8 cellular contexts compared by ENCODE assay signal in the genomic region with DNA sequence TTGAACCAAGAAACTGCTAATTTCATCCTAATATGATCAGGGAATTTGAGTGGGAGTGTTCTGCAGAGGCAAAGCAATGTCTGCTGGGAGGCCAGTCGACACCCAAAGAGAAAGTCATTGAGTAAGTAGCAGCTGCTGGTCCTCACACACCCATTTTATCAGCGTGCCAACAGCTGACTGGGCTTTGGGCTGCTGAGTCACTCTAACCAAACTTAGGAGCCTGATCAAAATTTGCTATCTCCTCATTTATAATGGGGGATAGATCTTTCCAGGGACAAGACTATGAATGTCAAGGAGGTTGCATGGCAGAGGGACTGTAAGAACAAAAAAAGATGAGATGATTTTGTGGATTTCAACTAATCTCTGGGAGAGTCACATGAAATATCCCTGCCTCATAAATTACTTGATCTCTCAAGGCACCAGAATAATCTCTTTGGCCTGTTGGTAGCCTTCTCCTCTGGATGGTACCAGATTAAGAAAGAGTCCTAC. TPM values are rescaled to one million over a fixed set of nuclear protein-coding genes. Genes with fewer than 3 reads are reported as not detected.
DNase-seq lines count a peak whose midpoint lies in the region; ATAC-seq and TF ChIP-seq lines count a peak whose summit lies in the region.

No MANE protein-coding gene starts in this region.

- ATAC-seq in HG02571 (IDR thresholded peaks at IDR 0.05; ENCODE audit: unreplicated experiment): no peak

- peak in 1 of 5 donors; percentile 17 for DNase-seq in CD8-positive, alpha-beta memory T cell
- DNase-seq in GM19238 (ENCODE audit: insufficient read length, low spot score) (peak; percentile 47), M059J (ENCODE audit: low read depth) (peak; percentile 81), fibroblast of the aortic adventitia (ENCODE audit: low read depth) (peak; percentile 88), osteoblast (ENCODE audit: insufficient read length, low spot score, missing footprints) (peak; percentile 93), DMS114 treated with DMSO at 0.1 percent for 48 hours (lab: John Stamatoyannopoulos, UW; ENCODE audit: unreplicated experiment) (no peak)
- peak; percentile 39 for DNase-seq in activated CD4-positive, alpha-beta T cell treated with anti-CD3 and anti-CD28 coated beads for 48 hours

- TF ChIP-seq CTCF in fibroblast of the aortic adventitia (IDR thresholded peaks at IDR 0.05; ENCODE audit: insufficient read depth, low read length): no peak
- no peak for TF ChIP-seq CTCF in osteoblast (IDR thresholded peaks at IDR 0.05; ENCODE audit: extremely low read depth, low read depth, low read length)

- no peaks in the 10 kb centered on the region for H3K36me3 ChIP-seq in CD8-positive, alpha-beta memory T cell (ENCODE audit: insufficient read depth, low read length)
- H3K36me3 ChIP-seq in osteoblast (ENCODE audit: insufficient read depth, low read length): no peaks in the 10 kb centered on the region

- no peaks in the 10 kb centered on the region for H3K27me3 Mint-ChIP-seq in CD8-positive, alpha-beta memory T cell

- no peaks in the 10 kb centered on the region for H3K9me3 Mint-ChIP-seq in CD8-positive, alpha-beta memory T cell

- H3K36me3 Mint-ChIP-seq in CD8-positive, alpha-beta memory T cell: peaks cover 0 to 25% (median 0%) of the 10 kb centered on the region in 3 donors

- H3K4me3 Mint-ChIP-seq in CD8-positive, alpha-beta memory T cell: peak overlapping the region; percentile 3 to 60 (median 49)

- POLR2A ChIA-PET in CD8-positive, alpha-beta memory T cell (lab: Charles Lee): no interaction called here

- H3K4me2 ChIP-seq in osteoblast (ENCODE audit: insufficient read depth, low read length): peak overlapping the region; percentile 65

- no peaks in the 10 kb centered on the region for H3K9me3 ChIP-seq in CD8-positive, alpha-beta memory T cell (ENCODE audit: low read length)
- no peaks in the 10 kb centered on the region for H3K9me3 ChIP-seq in osteoblast (ENCODE audit: low read depth, low read length)

- H3K27ac ChIP-seq in CD8-positive, alpha-beta memory T cell (ENCODE audit: low read depth, low read length): no peak overlapping the region
- peak overlapping the region; percentile 61 for H3K27ac ChIP-seq in osteoblast (ENCODE audit: low read depth, low read length)

- peaks cover 33% of the 10 kb centered on the region for H4K20me1 ChIP-seq in osteoblast (ENCODE audit: insufficient read depth, low read length)

- H2AFZ ChIP-seq in osteoblast (ENCODE audit: low read length): no peak overlapping the region

- H3K4me1 Mint-ChIP-seq in CD8-positive, alpha-beta memory T cell: peaks cover 71 to 81% (median 76%) of the 10 kb centered on the region in 3 donors

- CTCF ChIA-PET in CD8-positive, alpha-beta memory T cell (lab: Charles Lee): interaction anchor here (1.4 to 2.9 kb wide), 2 partner anchors 12 to 38 kb away, joined by 5 to 9 read pairs; no protein-coding TSS in a partner anchor

- H3K27me3 ChIP-seq in CD8-positive, alpha-beta memory T cell (ENCODE audit: insufficient read depth, low read length, poor library complexity, severe bottlenecking): no peaks in the 10 kb centered on the region
- H3K27me3 ChIP-seq in osteoblast (ENCODE audit: insufficient read depth, low read length): no peaks in the 10 kb centered on the region

- H3K4me1 ChIP-seq in CD8-positive, alpha-beta memory T cell (ENCODE audit: insufficient read depth, low read length): peaks cover 56% of the 10 kb centered on the region
- peaks cover 50% of the 10 kb centered on the region for H3K4me1 ChIP-seq in osteoblast (ENCODE audit: insufficient read depth, low read length)

- H3K4me3 ChIP-seq in CD8-positive, alpha-beta memory T cell (ENCODE audit: low read length): no peak overlapping the region
- H3K4me3 ChIP-seq in fibroblast of the aortic adventitia (ENCODE audit: low read depth, low read length) (no peak overlapping the region), osteoblast (ENCODE audit: insufficient read depth, low read length) (no peak overlapping the region)

- peaks cover 89% of the 10 kb centered on the region for H3K79me2 ChIP-seq in osteoblast (ENCODE audit: insufficient read depth, low read length)

- peak overlapping the region; percentile 5 to 82 (median 68) for H3K27ac Mint-ChIP-seq in CD8-positive, alpha-beta memory T cell

RNA-seq across cellular contexts. Expression of a gene that starts 32.9 kb away (rescaled TPM):
- total RNA-seq in CD8-positive, alpha-beta memory T cell: not detected
- not detected for polyA plus RNA-seq in CD8-positive, alpha-beta memory T cell
- not detected in 2 replicates for total RNA-seq in M059J (2014; rRNA removed; shearing (Covaris generic))
- total RNA-seq in fibroblast of the aortic adventitia (ENCODE audit: low replicate concordance): 1.1 TPM in 1 of 2 replicates, not detected in the other
- not detected in 2 replicates for total RNA-seq in osteoblast

RNA-seq across cellular contexts. Expression of a gene that starts 35.9 kb away (rescaled TPM):
- 10 to 100 TPM; 24.6 to 26.5 TPM for total RNA-seq in CD8-positive, alpha-beta memory T cell
- polyA plus RNA-seq in CD8-positive, alpha-beta memory T cell: 24.0 TPM
- 21.6 and 22.4 TPM in 2 replicates for total RNA-seq in M059J (2014; rRNA removed; shearing (Covaris generic))
- total RNA-seq in fibroblast of the aortic adventitia (ENCODE audit: low replicate concordance) (9.1 and 28.1 TPM in 2 replicates), osteoblast (21.5 and 23.2 TPM in 2 replicates)
